18 cellular contexts compared by ENCODE assay signal in the genomic region with DNA sequence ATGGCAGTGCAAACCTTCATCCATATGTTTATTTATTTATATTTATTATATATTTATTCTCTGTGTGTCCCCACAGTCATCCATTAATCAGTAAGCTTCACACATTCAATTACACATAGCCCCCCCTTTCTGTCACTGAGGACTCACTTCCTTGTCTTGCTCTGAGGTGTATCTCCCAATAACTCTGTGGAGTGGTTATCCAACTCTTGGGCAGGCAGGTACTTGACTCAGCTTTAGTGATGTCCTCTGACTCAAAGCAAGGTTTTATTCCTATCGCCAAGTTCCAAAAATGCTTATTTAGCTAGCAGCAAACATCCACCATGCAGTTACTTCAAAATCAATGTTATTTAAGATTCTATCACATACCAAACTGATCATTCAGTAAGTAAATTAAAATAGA. TPM values are rescaled to one million over a fixed set of nuclear protein-coding genes. Genes with fewer than 3 reads are reported as not detected.
DNase-seq lines count a peak whose midpoint lies in the region; ATAC-seq, FAIRE-seq and TF ChIP-seq lines count a peak whose summit lies in the region.
"Had no signal": no experiment of that assay in that cellular context is flagged by ENCODE, and none has a peak within 500 bp of the region (broad histone marks: within the 10 kb centered on the region; RNA-seq: fewer than 3 reads in every experiment).

No MANE protein-coding gene starts in this region.

- POLR2A ChIA-PET in RWPE1 (lab: Yijun Ruan, JAX; ENCODE audit: low non-redundant PET) = no interaction called here

- no peaks in the 10 kb centered on the region for H3K36me3 ChIP-seq in keratinocyte (ENCODE audit: control insufficient read depth in 2 of 2, extremely low read depth in 1 of 2, insufficient read depth in 2 of 2, low read length in 2 of 2)
- H3K36me3 ChIP-seq: HAP-1 had no signal

- no peaks in the 10 kb centered on the region for H3K79me2 ChIP-seq in keratinocyte (ENCODE audit: control insufficient read depth, insufficient read depth, low read length)

- H3K9me3 ChIP-seq in keratinocyte (ENCODE audit: control insufficient read depth, low read depth, low read length) = no peaks in the 10 kb centered on the region
- H3K9me3 ChIP-seq: HAP-1 had no signal

- no peak overlapping the region for H2AFZ ChIP-seq in keratinocyte (ENCODE audit: control insufficient read depth, low read length)
- H2AFZ ChIP-seq: GM23338 had no signal

- H3K27me3 ChIP-seq in keratinocyte (ENCODE audit: control insufficient read depth, extremely low read depth, insufficient read depth, low read length) = no peaks in the 10 kb centered on the region

- H3K4me3 ChIP-seq in epithelial cell of esophagus (ENCODE audit: low read length) (no peak overlapping the region), keratinocyte (ENCODE audit: control insufficient read depth in 2 of 3, extremely low read depth in 1 of 3, insufficient read depth in 2 of 3, low read depth in 1 of 3, low read length in 3 of 3) (no peak overlapping the region)
- H3K4me3 ChIP-seq: GM23338, HAP-1 had no signal

- H3K9ac ChIP-seq in keratinocyte (ENCODE audit: control insufficient read depth, extremely low read depth, insufficient read depth, low read length) = no peak overlapping the region

- CTCF ChIA-PET in RWPE1 (lab: Yijun Ruan, JAX) = interaction anchor here (0.7 kb wide), 1 partner anchor 9 kb away, joined by 3 read pairs; no protein-coding TSS in a partner anchor

- no peak overlapping the region for H3K27ac ChIP-seq in RWPE1
- H3K27ac ChIP-seq in keratinocyte (ENCODE audit: control insufficient read depth, insufficient read depth, low read length) = no peak overlapping the region

- peak; percentile 39 for FAIRE-seq in keratinocyte (lab: Jason Lieb, UNC)
- FAIRE-seq: G401.6, GM12892 had no signal

- TF ChIP-seq CTCF in RWPE1 (conservative IDR thresholded peaks at IDR 0.05; ENCODE audit: low read depth) = no peak
- TF ChIP-seq CTCF in epithelial cell of esophagus (IDR thresholded peaks at IDR 0.05; ENCODE audit: insufficient read depth, low read depth, low read length, missing control alignments) = no peak
- TF ChIP-seq CTCF in keratinocyte (optimal IDR thresholded peaks at IDR 0.05 in 1 of 3, IDR thresholded peaks at IDR 0.05 in 1 of 3, conservative IDR thresholded peaks at IDR 0.05 in 1 of 3; ENCODE audit: extremely low read depth in 1 of 3, insufficient read depth in 2 of 3, low read length in 3 of 3) = no peak

- no peak for ATAC-seq in GM19328 (IDR thresholded peaks at IDR 0.05; ENCODE audit: unreplicated experiment)
- no peak for ATAC-seq in HG03565 (IDR thresholded peaks at IDR 0.05; ENCODE audit: unreplicated experiment)
- ATAC-seq: GM23338 had no signal

- no peaks in the 10 kb centered on the region for H3K9me1 ChIP-seq in keratinocyte (ENCODE audit: control insufficient read depth, extremely low read depth, insufficient read depth, low read length)

- no peaks in the 10 kb centered on the region for H4K20me1 ChIP-seq in keratinocyte (ENCODE audit: control insufficient read depth, extremely low read depth, insufficient read depth, low read length)

- dilution Hi-C loops in keratinocyte (cut with MboI; ENCODE audit: extremely low pct_ligation_motif_present, low sequenced_read_pairs) = no loop called here

- peak; percentile 11 for DNase-seq in HPDE6-E6E7 (ENCODE audit: extremely low spot score)
- peak; percentile 1 for DNase-seq in RWPE1 (ENCODE audit: low spot score)
- peak; percentile 66 for DNase-seq in epithelial cell of esophagus (ENCODE audit: low read depth)
- DNase-seq in keratinocyte (ENCODE audit: low read depth, low spot score) = no peak
- no peak for DNase-seq in 8988T
- DNase-seq: C1 segment of cervical spinal cord; Calu3; CD4-positive, alpha-beta memory T cell; COR-L47; DND-41; HFFc6 had no signal

- H3K4me1 ChIP-seq in keratinocyte (ENCODE audit: control insufficient read depth, extremely low read depth, insufficient read depth, low read length) = no peaks in the 10 kb centered on the region
- H3K4me1 ChIP-seq: HAP-1 had no signal

- H3K4me2 ChIP-seq in keratinocyte (ENCODE audit: control insufficient read depth, extremely low read depth, insufficient read depth, low read depth, low read length) = no peak overlapping the region
- H3K4me2 ChIP-seq: GM23338 had no signal

RNA-seq across cellular contexts. Expression of a gene that starts 25.2 kb away (rescaled TPM):
- 0.03 to 0.04 TPM in 2 of 3 replicates, not detected in the other for polyA plus RNA-seq in keratinocyte
- 0.15 TPM for polyA plus RNA-seq in keratinocyte (2011; ENCODE audit: low read depth)
- not detected in 2 replicates for polyA plus RNA-seq in keratinocyte (2011; cell fraction: cytosol; rRNA removed)
- not detected in 2 replicates for polyA plus RNA-seq in keratinocyte (2011; cell fraction: nucleus; rRNA removed)
- polyA plus RNA-seq in keratinocyte (2012; ENCODE audit: low replicate concordance) = not detected in 2 replicates
- not detected in 3 replicates for polyA minus RNA-seq in keratinocyte
- polyA minus RNA-seq in keratinocyte (2011; cell fraction: cytosol; rRNA and poly(A)+ RNA removed) = not detected
- not detected in 2 replicates for polyA minus RNA-seq in keratinocyte (2011; cell fraction: nucleus; rRNA and poly(A)+ RNA removed)
- polyA plus RNA-seq: BJ; CD4-positive, alpha-beta memory T cell; GM23338 had no signal

Comparison
In these comparisons a context has a peak if more than half of its experiments do, and no peak if none do; other contexts are left out.
1. DNase-seq: peak in HPDE6-E6E7 (single experiment), RWPE1 (single experiment) and epithelial cell of esophagus (single experiment); none in keratinocyte (single experiment) and 8988T (single experiment).